In the genomic region with DNA sequence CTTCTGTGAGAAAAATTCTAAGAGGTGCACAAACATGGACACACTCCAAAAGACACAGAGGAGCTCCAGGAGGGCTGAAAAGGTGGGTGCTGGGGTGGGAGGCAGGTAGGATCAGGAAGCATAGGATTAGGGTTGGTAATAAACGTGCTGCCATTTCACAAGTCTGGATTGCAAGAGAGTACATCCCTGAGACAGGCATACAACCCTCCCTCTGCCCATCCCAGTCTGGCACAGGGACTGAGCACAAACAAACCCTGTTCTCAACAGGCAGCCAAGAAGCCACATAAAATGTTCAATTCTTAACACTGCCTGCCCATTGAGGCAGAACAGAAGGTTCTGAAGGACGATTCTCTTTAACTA, we compare ENCODE assay signal across 8 cellular contexts. TPM values are rescaled to one million over a fixed set of nuclear protein-coding genes. Genes with fewer than 3 reads are reported as not detected.
DNase-seq lines count a peak whose midpoint lies in the region; ATAC-seq, FAIRE-seq and TF ChIP-seq lines count a peak whose summit lies in the region.

No MANE protein-coding gene starts in this region.

- H3K4ac ChIP-seq in neuronal stem cell (ENCODE audit: low read length), result no peak overlapping the region

- no peak overlapping the region for H4K91ac ChIP-seq in neuronal stem cell (ENCODE audit: low read depth, low read length, poor library complexity)

- H4K20me1 ChIP-seq in K562 (replicated peaks; ENCODE audit: control insufficient read depth, insufficient read depth, low read length), result 0 out of 2 replicates have a peak, but pooled peaks cover 3% of the 10 kb centered on the region

- H2BK5ac ChIP-seq in neuronal stem cell (ENCODE audit: low read length), result no peak overlapping the region

- H3K9me3 ChIP-seq in K562 (replicated peaks; ENCODE audit: control insufficient read depth, insufficient read depth, low read depth, low read length), result no peaks in the 10 kb centered on the region
- no peaks in the 10 kb centered on the region for H3K9me3 ChIP-seq in neuronal stem cell (replicated peaks in 1 of 2; ENCODE audit: control insufficient read depth in 2 of 2, insufficient read depth in 1 of 2, low read depth in 1 of 2, low read length in 2 of 2)

- no peak for FAIRE-seq in K562 (lab: Jason Lieb, UNC)

- H3K14ac ChIP-seq in neuronal stem cell (ENCODE audit: low read length), result no peak overlapping the region

- no peak for TF ChIP-seq POLR2A in K562 (conservative IDR thresholded peaks at IDR 0.05)

- peak overlapping the region in 1 of 2 experiments; percentile 21; a peak in 1 of 4 replicates for H3K9ac ChIP-seq in K562 (ENCODE audit: insufficient read depth in 1 of 2, low read depth in 2 of 2, low read length in 2 of 2)
- no peak overlapping the region for H3K9ac ChIP-seq in neuronal stem cell (ENCODE audit: low read depth, low read length, poor library complexity)

- H3K4me1 ChIP-seq in K562 (replicated peaks in 1 of 2; ENCODE audit: control insufficient read depth in 2 of 2, insufficient read depth in 2 of 2, low read length in 2 of 2) (peaks cover 10 to 15% of the 10 kb centered on the region in 2 experiments; a peak in 4 of 5 replicates), neuronal stem cell (ENCODE audit: control insufficient read depth in 2 of 2, insufficient read depth in 1 of 2, low read depth in 1 of 2, low read length in 2 of 2) (peaks cover 6% of the 10 kb centered on the region in 2 donors)

- H2AFZ ChIP-seq in K562 (ENCODE audit: low read depth, low read length), result 0 out of 2 replicates have a peak overlapping the region, but pooled peaks have one; percentile 63
- H2AFZ ChIP-seq in neuronal stem cell (ENCODE audit: low read length), result peak overlapping the region; percentile 74

- peak overlapping the region; percentile 76 for H3K18ac ChIP-seq in neuronal stem cell (ENCODE audit: low read length)

- 0 out of 2 replicates have a peak overlapping the region, but pooled peaks have one; percentile 10 for H3K4me2 ChIP-seq in K562 (ENCODE audit: insufficient read depth, low read length)
- no peak overlapping the region for H3K4me2 ChIP-seq in neuronal stem cell (ENCODE audit: insufficient read depth, low read length, poor library complexity, severe bottlenecking)

- TF ChIP-seq EP300 in K562 (IDR thresholded peaks at IDR 0.05; ENCODE audit: low read length), result no peak

- no peak for TF ChIP-seq CTCF in K562 (IDR thresholded peaks at IDR 0.05 in 2 of 3, conservative IDR thresholded peaks at IDR 0.05 in 1 of 3; ENCODE audit: insufficient read depth in 2 of 3, low read depth in 1 of 3, low read length in 3 of 3)

- CTCF ChIA-PET in K562 (lab: Yijun Ruan, JAX; ENCODE audit: low intra/inter-chr PET ratio), result no interaction called here

- no peaks in the 10 kb centered on the region for H3K27me3 ChIP-seq in K562 (ENCODE audit: control insufficient read depth in 2 of 2, insufficient read depth in 2 of 2, low read length in 2 of 2)
- no peaks in the 10 kb centered on the region for H3K27me3 ChIP-seq in neuronal stem cell (ENCODE audit: control insufficient read depth in 3 of 3, insufficient read depth in 3 of 3, low read depth in 1 of 3, low read length in 3 of 3)

- peak overlapping the region; percentile 35 for H2BK120ac ChIP-seq in neuronal stem cell (ENCODE audit: low read depth, low read length)

- peaks cover 52% of the 10 kb centered on the region for H3K4me1 Mint-ChIP-seq in activated T-cell treated with anti-CD3 and anti-CD28 coated beads, Interleukin-2, amount 50 U/mL, for 4 hours (ENCODE audit: low read depth)

- DNase-seq in activated T-cell treated with anti-CD3 and anti-CD28 coated beads, Interleukin-2, amount 50 U/mL, for 4 hours, result no peak
- DNase-seq in activated T-cell treated with anti-CD3 and anti-CD28 coated beads, Interleukin-2, amount 50 U/mL, for 1 hour, result no peak
- no peak for DNase-seq in K562 (ENCODE audit: extremely low read depth in 1 of 4, low spot score in 3 of 4)
- DNase-seq in neuronal stem cell (ENCODE audit: low spot score), result no peak
- DNase-seq in stimulated activated naive CD4-positive, alpha-beta T cell treated with Interleukin-2 at 50 U/mL for 16 hours (lab: John Stamatoyannopoulos, UW), result no peak

- H3K79me2 ChIP-seq in K562 (ENCODE audit: control insufficient read depth, insufficient read depth, low read length), result peaks cover 85% of the 10 kb centered on the region

- H3K23ac ChIP-seq in neuronal stem cell (ENCODE audit: low read depth, low read length, poor library complexity), result no peak overlapping the region

- peaks cover 11% of the 10 kb centered on the region for H3K36me3 Mint-ChIP-seq in activated T-cell treated with anti-CD3 and anti-CD28 coated beads, Interleukin-2, amount 50 U/mL, for 4 hours (ENCODE audit: insufficient read depth)

- peak in 1 of 2 donors; percentile 9 for ATAC-seq in activated T-cell treated with anti-CD3 and anti-CD28 coated beads, Interleukin-2, amount 50 U/mL, for 4 hours
- peak; percentile 17 for ATAC-seq in HG03196 (IDR thresholded peaks at IDR 0.05; ENCODE audit: unreplicated experiment)
- peak; percentile 8; the same call in 2 of the 3 replicates for ATAC-seq in K562
- no peak for ATAC-seq in GM21423 (IDR thresholded peaks at IDR 0.05; ENCODE audit: unreplicated experiment)
- ATAC-seq in HG02763 (IDR thresholded peaks at IDR 0.05; ENCODE audit: unreplicated experiment), result no peak

- H3K9me1 ChIP-seq in K562 (ENCODE audit: control insufficient read depth, insufficient read depth, low read length), result no peaks in the 10 kb centered on the region

- intact Hi-C loops in K562 (cut with micrococcal nuclease), result no loop called here

- no peak overlapping the region for H3K4me3 ChIP-seq in K562
- no peak overlapping the region for H3K4me3 ChIP-seq in neuronal stem cell (ENCODE audit: low read length in 2 of 2)

- H2BK15ac ChIP-seq in neuronal stem cell (ENCODE audit: low read length), result no peak overlapping the region

- no peak for TF ChIP-seq RAD21 in K562 (CRISPR knock-in tag; conservative IDR thresholded peaks at IDR 0.05 in 1 of 2, IDR thresholded peaks at IDR 0.05 in 1 of 2)

- H2BK12ac ChIP-seq in neuronal stem cell (ENCODE audit: low read length), result no peak overlapping the region

- peak overlapping the region; percentile 85 for H3K27ac ChIP-seq in K562 (ENCODE audit: extremely low read depth, low read depth, low read length)
- no peak overlapping the region for H3K27ac ChIP-seq in neuronal stem cell (replicated peaks; ENCODE audit: low read length)

- in situ Hi-C loops in K562 (cut with MboI), result no loop called here

- 32% methylated on average over 2 of the region's 2 CpGs for WGBS in K562 (ENCODE audit: insufficient coverage, low coverage, missing lambda C conversion rate)
- no CpG with 5 or more reads among the region's 2 CpGs for WGBS in neuronal stem cell (ENCODE audit: extremely low coverage in 2 of 2, insufficient read length in 2 of 2, insufficient replicate concordance in 1 of 2), 2 donors

- H3K4me3 Mint-ChIP-seq in activated T-cell treated with anti-CD3 and anti-CD28 coated beads, Interleukin-2, amount 50 U/mL, for 4 hours, result peak overlapping the region; percentile 8

- no peak overlapping the region for H2AK5ac ChIP-seq in neuronal stem cell (ENCODE audit: low read depth, low read length)

- H3K79me1 ChIP-seq in neuronal stem cell (ENCODE audit: low read depth, low read length), result no peaks in the 10 kb centered on the region

- no peaks in the 10 kb centered on the region for H3K27me3 Mint-ChIP-seq in activated T-cell treated with anti-CD3 and anti-CD28 coated beads, Interleukin-2, amount 50 U/mL, for 4 hours (ENCODE audit: low read depth)

- no TSS peak for BruUV-seq in K562 (replicated peaks; lab: Mats Ljungman, UMichigan)

- H3K36me3 ChIP-seq in K562 (ENCODE audit: control insufficient read depth, insufficient read depth, low read length), result peaks cover 9% of the 10 kb centered on the region; the same call in 1 of the 3 replicates
- no peaks in the 10 kb centered on the region for H3K36me3 ChIP-seq in neuronal stem cell (replicated peaks in 1 of 2; ENCODE audit: control insufficient read depth in 2 of 2, insufficient read depth in 2 of 2, low read length in 2 of 2)

- POLR2A ChIA-PET in K562 (lab: Yijun Ruan, JAX), result interaction anchor here (0.6 to 1.3 kb wide), 4 partner anchors 8 to 19 kb away, joined by 3 to 6 read pairs (median 3); a partner anchor contains a TSS

- no peaks in the 10 kb centered on the region for H3K9me3 Mint-ChIP-seq in activated T-cell treated with anti-CD3 and anti-CD28 coated beads, Interleukin-2, amount 50 U/mL, for 4 hours

- H4K8ac ChIP-seq in neuronal stem cell (ENCODE audit: low read depth, low read length), result no peak overlapping the region

RNA-seq across cellular contexts. Expression of a gene that starts 18.5 kb away (rescaled TPM):
- total RNA-seq in activated T-cell treated with anti-CD3 and anti-CD28 coated beads, Interleukin-2, amount 50 U/mL, for 4 hours, result 10 to 100 TPM; 33.8 to 46.3 (median 42.4) TPM
- 39.3 and 43.0 TPM in 2 replicates for total RNA-seq in K562 (2011; cell fraction: chromatin; rRNA removed; ENCODE audit: low replicate concordance)
- total RNA-seq in K562 (2011; cell fraction: nucleolus; rRNA removed), result 42.8 and 45.0 TPM in 2 replicates
- 61.6 and 73.7 TPM in 2 replicates for total RNA-seq in K562 (2011; cell fraction: nucleoplasm; rRNA removed)
- total RNA-seq in K562 (2014; rRNA removed) (50.5 and 55.6 TPM in 2 replicates), K562 (2014; rRNA removed; fragmentation: Illumina TruSeq; extraction: Trizol) (63.9 and 71.7 TPM in 2 replicates), K562 (2015; rRNA removed; fragmentation: Illumina TruSeq; extraction: Trizol) (54.6 and 54.9 TPM in 2 replicates), K562 (2021) (53.3 and 53.4 TPM in 2 replicates)
- polyA plus RNA-seq in K562 (2011; rRNA removed) (33.6 and 47.6 TPM in 2 replicates), K562 (2014; fragmentation: Illumina TruSeq; extraction: Trizol) (55.0 and 58.6 TPM in 2 replicates), K562 (2014; fragmentation: Nextera tagmentation; extraction: Ambion mirVana) (10 to 100 TPM; 28.6 to 38.3 TPM), K562 (2014; rRNA removed) (37.8 and 45.0 TPM in 2 replicates)
- polyA plus RNA-seq in K562 (2011; cell fraction: cytosol; rRNA removed), result 30.8 and 38.5 TPM in 2 replicates
- 16.2 and 16.8 TPM in 2 replicates for polyA plus RNA-seq in K562 (2011; cell fraction: nucleus; rRNA removed)
- polyA plus RNA-seq in K562 (2012), result 21.2 and 39.4 TPM in 2 replicates
- 103 and 113 TPM in 2 replicates for polyA minus RNA-seq in K562 (2011; rRNA and poly(A)+ RNA removed)
- polyA minus RNA-seq in K562 (2011; cell fraction: cytosol; rRNA and poly(A)+ RNA removed), result 27.1 and 45.6 TPM in 2 replicates
- polyA minus RNA-seq in K562 (2011; cell fraction: nucleus; rRNA and poly(A)+ RNA removed), result 5.9 and 12.4 TPM in 2 replicates
- polyA plus RNA-seq in neuronal stem cell (2013, experiment 1 of 2), result 5.0 TPM
- 5.2 TPM for polyA plus RNA-seq in neuronal stem cell (2013, experiment 2 of 2)

Comparison
In these comparisons a context has a peak if more than half of its experiments do, and no peak if none do; other contexts are left out.
1. ATAC-seq: peak in HG03196 (single experiment) and K562 (single experiment); none in GM21423 (single experiment) and HG02763 (single experiment).